8 cellular contexts compared by ENCODE assay signal in genomic region chr10:14604181-14605142, GRCh38.
A peak's percentile ranks its signal among the peaks of the same experiment; 100 is the strongest.
DNase-seq lines count a peak whose midpoint lies in the region; ATAC-seq lines count a peak whose summit lies in the region.

No MANE protein-coding gene starts in this region.

- CTCF ChIA-PET in activated CD8-positive, alpha-beta T cell treated with anti-CD3 and anti-CD28 coated beads, Interleukin-2, amount 10 ng/mL, durations not matched to agents 7 days and 5 days (lab: Charles Lee), result interaction anchor here (0.8 to 1.9 kb wide), 5 partner anchors 11 to 219 kb away, joined by 3 to 4 read pairs (median 3); no protein-coding TSS in a partner anchor

- H3K27me3 Mint-ChIP-seq in activated CD8-positive, alpha-beta T cell treated with anti-CD3 and anti-CD28 coated beads, Interleukin-2, amount 10 ng/mL, durations not matched to agents 7 days and 5 days (ENCODE audit: low read depth), result no peaks in the 10 kb centered on the region

- ATAC-seq in HG02938 (IDR thresholded peaks at IDR 0.05; ENCODE audit: unreplicated experiment), result peak; percentile 30
- peak; percentile 73 for ATAC-seq in activated CD8-positive, alpha-beta T cell treated with anti-CD3 and anti-CD28 coated beads, Interleukin-2, amount 10 ng/mL, durations not matched to agents 7 days and 5 days

- DNase-seq in SKM-1 treated with dmso at 0.1 percent for 144 hours (lab: John Stamatoyannopoulos, UW; ENCODE audit: unreplicated experiment), result peak; percentile 11
- DNase-seq in SKM-1 (lab: John Stamatoyannopoulos, UW; ENCODE audit: unreplicated experiment), result no peak
- DNase-seq in NCI-H460 (ENCODE audit: extremely low read depth, low read depth), result peak; percentile 61
- DNase-seq in activated CD8-positive, alpha-beta T cell treated with anti-CD3 and anti-CD28 coated beads, Interleukin-2, amount 10 ng/mL, durations not matched to agents 7 days and 5 days, result peak; percentile 75
- peak; percentile 65 for DNase-seq in effector CD8-positive, alpha-beta T cell (lab: John Stamatoyannopoulos, UW)
- peak; percentile 91 for DNase-seq in medulla oblongata (ENCODE audit: extremely low spot score)
- peak; percentile 46 to 62 (median 56) for DNase-seq in stimulated activated CD4-positive, alpha-beta T cell treated with anti-CD3 and anti-CD28 coated beads, TNF-alpha, amount 100 ng/mL, for 4 hours (ENCODE audit: low read depth in 3 of 3)

- H3K9me3 Mint-ChIP-seq in activated CD8-positive, alpha-beta T cell treated with anti-CD3 and anti-CD28 coated beads, Interleukin-2, amount 10 ng/mL, durations not matched to agents 7 days and 5 days (ENCODE audit: insufficient read depth), result peaks cover 6% of the 10 kb centered on the region

- H3K4me3 Mint-ChIP-seq in activated CD8-positive, alpha-beta T cell treated with anti-CD3 and anti-CD28 coated beads, Interleukin-2, amount 10 ng/mL, durations not matched to agents 7 days and 5 days, result peak overlapping the region; percentile 82

- H3K36me3 Mint-ChIP-seq in activated CD8-positive, alpha-beta T cell treated with anti-CD3 and anti-CD28 coated beads, Interleukin-2, amount 10 ng/mL, durations not matched to agents 7 days and 5 days (ENCODE audit: low read depth), result peaks cover 36% of the 10 kb centered on the region

- peaks cover 50% of the 10 kb centered on the region for H3K4me1 Mint-ChIP-seq in activated CD8-positive, alpha-beta T cell treated with anti-CD3 and anti-CD28 coated beads, Interleukin-2, amount 10 ng/mL, durations not matched to agents 7 days and 5 days (ENCODE audit: low read depth)

- POLR2A ChIA-PET in activated CD8-positive, alpha-beta T cell treated with anti-CD3 and anti-CD28 coated beads, Interleukin-2, amount 10 ng/mL, durations not matched to agents 7 days and 5 days (lab: Charles Lee), result interaction anchor here (0.9 to 3.4 kb wide), 13 partner anchors 17 to 274 kb away, joined by 3 to 22 read pairs (median 5); partner anchors contain the start of genes CDNF, HSPA14, MSANTD7 and SUV39H2

- peak overlapping the region; percentile 80 for H3K27ac Mint-ChIP-seq in activated CD8-positive, alpha-beta T cell treated with anti-CD3 and anti-CD28 coated beads, Interleukin-2, amount 10 ng/mL, durations not matched to agents 7 days and 5 days
